16 cellular contexts compared by ENCODE assay signal in the genomic region with DNA sequence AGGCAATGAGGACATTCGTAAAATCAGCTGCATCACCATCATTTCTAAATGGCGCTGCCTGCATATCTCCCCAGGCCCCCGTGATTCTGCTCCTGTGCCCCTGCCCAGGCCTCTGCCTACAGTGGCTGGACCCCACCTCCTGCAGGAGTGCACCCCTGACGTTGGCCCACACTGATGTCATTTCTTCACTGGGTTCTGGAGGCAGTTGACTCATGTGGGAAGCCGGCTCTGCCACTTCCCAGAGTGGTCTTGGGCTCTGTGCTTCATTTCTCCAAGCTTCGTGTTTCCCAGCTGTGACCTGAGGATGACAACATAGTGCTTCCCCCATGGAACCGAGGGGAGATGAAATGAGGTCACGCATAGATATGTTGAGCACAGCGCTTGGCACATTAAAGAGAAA. TPM values are rescaled to one million over a fixed set of nuclear protein-coding genes. Genes with fewer than 3 reads are reported as not detected.
A peak's percentile ranks its signal among the peaks of the same experiment; 100 is the strongest.
DNase-seq lines count a peak whose midpoint lies in the region; TF ChIP-seq lines count a peak whose summit lies in the region.
"Had no signal": no experiment of that assay in that cellular context is flagged by ENCODE, and none has a peak within 500 bp of the region (broad histone marks: within the 10 kb centered on the region; RNA-seq: fewer than 3 reads in every experiment).

No MANE protein-coding gene starts in this region.

- H3K9me3 Mint-ChIP-seq in activated naive CD4-positive, alpha-beta T cell treated with anti-CD3 and anti-CD28 coated beads, Interleukin-2, amount 50 U/mL, for 24 hours, result no peaks in the 10 kb centered on the region
- no peaks in the 10 kb centered on the region for H3K9me3 Mint-ChIP-seq in chondrocyte (ENCODE audit: low read depth)

- peaks cover 21% of the 10 kb centered on the region for H3K27me3 ChIP-seq in suprapubic skin
- H3K27me3 ChIP-seq in brain microvascular endothelial cell (replicated peaks), result no peaks in the 10 kb centered on the region
- H3K27me3 ChIP-seq: testis had no signal

- 74% methylated on average over 9 of the region's 9 CpGs for WGBS in suprapubic skin

- H3K4me1 ChIP-seq in suprapubic skin, result no peaks in the 10 kb centered on the region
- H3K4me1 ChIP-seq: parathyroid adenoma, testis had no signal

- H3K4me1 Mint-ChIP-seq in activated naive CD4-positive, alpha-beta T cell treated with anti-CD3 and anti-CD28 coated beads, Interleukin-2, amount 50 U/mL, for 24 hours, result peaks cover 55% of the 10 kb centered on the region
- peaks cover 4% of the 10 kb centered on the region for H3K4me1 Mint-ChIP-seq in chondrocyte (ENCODE audit: low read depth)

- H3K36me3 ChIP-seq in suprapubic skin (no peaks in the 10 kb centered on the region), brain microvascular endothelial cell (replicated peaks) (no peaks in the 10 kb centered on the region)
- H3K36me3 ChIP-seq: cardiac muscle cell had no signal

- no peaks in the 10 kb centered on the region for H3K9me3 ChIP-seq in suprapubic skin
- H3K9me3 ChIP-seq: testis had no signal

- peak overlapping the region; percentile 30 for H3K27ac Mint-ChIP-seq in activated naive CD4-positive, alpha-beta T cell treated with anti-CD3 and anti-CD28 coated beads, Interleukin-2, amount 50 U/mL, for 24 hours
- no peak overlapping the region for H3K27ac Mint-ChIP-seq in chondrocyte (ENCODE audit: unreplicated experiment)

- TF ChIP-seq POLR2A in suprapubic skin (IDR thresholded peaks at IDR 0.05), result no peak

- DNase-seq in activated naive CD4-positive, alpha-beta T cell treated with Interleukin-2 at 50 U/mL for 16 hours, result no peak
- DNase-seq in HT1080 (ENCODE audit: low read depth) (peak; percentile 31), chondrocyte (ENCODE audit: low spot score) (peak; percentile 49), suprapubic skin (ENCODE audit: low spot score in 2 of 2) (peak; percentile 24 to 59), cerebellar cortex (ENCODE audit: low spot score) (no peak), SW 1271 (lab: John Stamatoyannopoulos, UW) (no peak), brain microvascular endothelial cell (no peak)
- DNase-seq: DMS79, glutamatergic neuron, left ventricle myocardium superior, NCI-H2081 treated with DMSO at 0.1 percent for 48 hours, OCI-M1, testis had no signal

- H3K27me3 Mint-ChIP-seq in activated naive CD4-positive, alpha-beta T cell treated with anti-CD3 and anti-CD28 coated beads, Interleukin-2, amount 50 U/mL, for 24 hours, result no peaks in the 10 kb centered on the region
- H3K27me3 Mint-ChIP-seq in chondrocyte (ENCODE audit: low read depth), result peaks cover 32% of the 10 kb centered on the region

- H3K36me3 Mint-ChIP-seq in activated naive CD4-positive, alpha-beta T cell treated with anti-CD3 and anti-CD28 coated beads, Interleukin-2, amount 50 U/mL, for 24 hours, result no peaks in the 10 kb centered on the region
- H3K36me3 Mint-ChIP-seq in chondrocyte (ENCODE audit: low read depth), result no peaks in the 10 kb centered on the region

- no peak overlapping the region for H3K4me3 Mint-ChIP-seq in activated naive CD4-positive, alpha-beta T cell treated with anti-CD3 and anti-CD28 coated beads, Interleukin-2, amount 50 U/mL, for 24 hours
- no peak overlapping the region for H3K4me3 Mint-ChIP-seq in chondrocyte (ENCODE audit: unreplicated experiment)

- in situ Hi-C loops in brain microvascular endothelial cell (cut with HindIII; ENCODE audit: low pct_ligation_motif_present, low sequenced_read_pairs), result no loop called here

- no peak for TF ChIP-seq EP300 in suprapubic skin (IDR thresholded peaks at IDR 0.05)

- TF ChIP-seq CTCF in chondrocyte (IDR thresholded peaks at IDR 0.05) (no peak), suprapubic skin (IDR thresholded peaks at IDR 0.05) (no peak), brain microvascular endothelial cell (IDR thresholded peaks at IDR 0.05; ENCODE audit: low read depth, low read length, missing control alignments) (no peak)

- H3K27ac ChIP-seq in suprapubic skin (no peak overlapping the region), brain microvascular endothelial cell (no peak overlapping the region)
- H3K27ac ChIP-seq: cardiac muscle cell, parathyroid adenoma, testis had no signal

- H3K4me3 ChIP-seq in suprapubic skin, result no peak overlapping the region
- no peak overlapping the region for H3K4me3 ChIP-seq in brain microvascular endothelial cell (ENCODE audit: low read depth, low read length)
- H3K4me3 ChIP-seq: cardiac muscle cell, testis had no signal

RNA-seq across cellular contexts. Expression of a gene that starts 19.9 kb away (rescaled TPM):
- 10.8 and 14.2 TPM in 2 replicates for total RNA-seq in HT1080 (2014; rRNA removed; shearing (Covaris generic))
- polyA plus RNA-seq in HT1080 (2015; cell fraction: cytosol; rRNA removed), result 8.1 and 9.1 TPM in 2 replicates
- polyA plus RNA-seq in HT1080 (2015; cell fraction: nucleus; rRNA removed), result 8.0 and 8.7 TPM in 2 replicates
- 7.6 to 13.4 TPM (median 8.2 TPM) in 3 replicates for total RNA-seq in chondrocyte
- total RNA-seq in suprapubic skin, result 10 to 100 TPM in 1 of 4 donors, 1 to 10 TPM in 3; 2.5 to 11.0 (median 6.0) TPM

Comparison
In these comparisons a context has a peak if more than half of its experiments do, and no peak if none do; other contexts are left out.
1. DNase-seq: peak in HT1080 (single experiment), chondrocyte (single experiment) and suprapubic skin (2 of 2); none in activated naive CD4-positive, alpha-beta T cell treated with Interleukin-2 at 50 U/mL for 16 hours (single experiment), cerebellar cortex (single experiment), SW 1271 (0 of 2) and brain microvascular endothelial cell (single experiment).